Comparison of ENCODE assay signal across 2 cellular contexts in the genomic region with DNA sequence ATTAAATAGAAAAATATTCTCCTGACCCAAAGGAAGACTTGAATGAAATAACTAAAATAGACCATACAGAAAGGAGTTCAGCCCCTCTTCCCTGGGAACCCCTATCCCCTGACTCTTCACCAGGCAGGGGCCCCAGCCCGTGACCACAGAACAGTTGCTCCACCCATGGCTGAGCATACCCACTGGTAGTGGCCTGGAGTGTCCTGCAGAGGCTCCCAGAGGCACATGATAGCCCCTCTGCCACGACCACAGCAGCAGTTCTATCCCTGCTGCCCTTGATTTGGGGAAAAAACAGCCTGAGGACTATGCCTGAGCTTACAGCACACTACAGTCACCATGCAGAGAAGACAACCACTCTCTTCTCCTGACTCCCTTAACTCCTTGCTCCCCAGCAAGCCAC.
TF ChIP-seq lines count a peak whose summit lies in the region.

No MANE protein-coding gene starts in this region.

TF ChIP-seq in Ishikawa, 13 proteins besides CTCF, POLR2A, EP300 and RAD21:
- TF ChIP-seq CEBPB (IDR thresholded peaks at IDR 0.05) (no peak), EGR1 (IDR thresholded peaks at IDR 0.05) (no peak), CREB1 (IDR thresholded peaks at IDR 0.05; ENCODE audit: low read depth) (no peak), NFIC (IDR thresholded peaks at IDR 0.05) (no peak), YY1 (IDR thresholded peaks at IDR 0.05; ENCODE audit: low read depth) (no peak), TCF12 (IDR thresholded peaks at IDR 0.05; ENCODE audit: low read depth) (no peak), FOXM1 (IDR thresholded peaks at IDR 0.05; ENCODE audit: borderline replicate concordance, low read depth) (no peak), TEAD4 (IDR thresholded peaks at IDR 0.05) (no peak), TAF1 (IDR thresholded peaks at IDR 0.05; ENCODE audit: low read depth) (no peak), ZBTB7A (IDR thresholded peaks at IDR 0.05; ENCODE audit: low read depth) (no peak)
- TF ChIP-seq, protein P1, sequence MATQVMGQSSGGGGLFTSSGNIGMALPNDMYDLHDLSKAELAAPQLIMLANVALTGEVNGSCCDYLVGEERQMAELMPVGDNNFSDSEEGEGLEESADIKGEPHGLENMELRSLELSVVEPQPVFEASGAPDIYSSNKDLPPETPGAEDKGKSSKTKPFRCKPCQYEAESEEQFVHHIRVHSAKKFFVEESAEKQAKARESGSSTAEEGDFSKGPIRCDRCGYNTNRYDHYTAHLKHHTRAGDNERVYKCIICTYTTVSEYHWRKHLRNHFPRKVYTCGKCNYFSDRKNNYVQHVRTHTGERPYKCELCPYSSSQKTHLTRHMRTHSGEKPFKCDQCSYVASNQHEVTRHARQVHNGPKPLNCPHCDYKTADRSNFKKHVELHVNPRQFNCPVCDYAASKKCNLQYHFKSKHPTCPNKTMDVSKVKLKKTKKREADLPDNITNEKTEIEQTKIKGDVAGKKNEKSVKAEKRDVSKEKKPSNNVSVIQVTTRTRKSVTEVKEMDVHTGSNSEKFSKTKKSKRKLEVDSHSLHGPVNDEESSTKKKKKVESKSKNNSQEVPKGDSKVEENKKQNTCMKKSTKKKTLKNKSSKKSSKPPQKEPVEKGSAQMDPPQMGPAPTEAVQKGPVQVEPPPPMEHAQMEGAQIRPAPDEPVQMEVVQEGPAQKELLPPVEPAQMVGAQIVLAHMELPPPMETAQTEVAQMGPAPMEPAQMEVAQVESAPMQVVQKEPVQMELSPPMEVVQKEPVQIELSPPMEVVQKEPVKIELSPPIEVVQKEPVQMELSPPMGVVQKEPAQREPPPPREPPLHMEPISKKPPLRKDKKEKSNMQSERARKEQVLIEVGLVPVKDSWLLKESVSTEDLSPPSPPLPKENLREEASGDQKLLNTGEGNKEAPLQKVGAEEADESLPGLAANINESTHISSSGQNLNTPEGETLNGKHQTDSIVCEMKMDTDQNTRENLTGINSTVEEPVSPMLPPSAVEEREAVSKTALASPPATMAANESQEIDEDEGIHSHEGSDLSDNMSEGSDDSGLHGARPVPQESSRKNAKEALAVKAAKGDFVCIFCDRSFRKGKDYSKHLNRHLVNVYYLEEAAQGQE (IDR thresholded peaks at IDR 0.05; ENCODE audit: low read depth), result no peak
- TF ChIP-seq, protein P2, sequence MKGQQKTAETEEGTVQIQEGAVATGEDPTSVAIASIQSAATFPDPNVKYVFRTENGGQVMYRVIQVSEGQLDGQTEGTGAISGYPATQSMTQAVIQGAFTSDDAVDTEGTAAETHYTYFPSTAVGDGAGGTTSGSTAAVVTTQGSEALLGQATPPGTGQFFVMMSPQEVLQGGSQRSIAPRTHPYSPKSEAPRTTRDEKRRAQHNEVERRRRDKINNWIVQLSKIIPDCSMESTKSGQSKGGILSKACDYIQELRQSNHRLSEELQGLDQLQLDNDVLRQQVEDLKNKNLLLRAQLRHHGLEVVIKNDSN (IDR thresholded peaks at IDR 0.05), result no peak
- TF ChIP-seq, protein P3, sequence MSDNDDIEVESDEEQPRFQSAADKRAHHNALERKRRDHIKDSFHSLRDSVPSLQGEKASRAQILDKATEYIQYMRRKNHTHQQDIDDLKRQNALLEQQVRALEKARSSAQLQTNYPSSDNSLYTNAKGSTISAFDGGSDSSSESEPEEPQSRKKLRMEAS (IDR thresholded peaks at IDR 0.05), result no peak
TF ChIP-seq in Ishikawa: peak in this region for 0.

TF ChIP-seq in K562, 482 proteins besides CTCF, POLR2A, EP300 and RAD21:
- TF ChIP-seq SMARCB1 (IDR thresholded peaks at IDR 0.05; ENCODE audit: insufficient read length, low read depth) (no peak), ZBTB7A (IDR thresholded peaks at IDR 0.05; ENCODE audit: borderline replicate concordance, control insufficient read depth, low read depth, low read length) (no peak), SUPT5H (IDR thresholded peaks at IDR 0.05) (no peak), POLR2AphosphoS5 (IDR thresholded peaks at IDR 0.05; ENCODE audit: control insufficient read depth, insufficient read depth, low read depth, low read length) (no peak), HNRNPL (IDR thresholded peaks at IDR 0.05; ENCODE audit: low read depth, low read length) (no peak), CXXC5 (CRISPR knock-in tag; IDR thresholded peaks at IDR 0.05) (no peak), ZFPM2 (CRISPR knock-in tag; IDR thresholded peaks at IDR 0.05) (no peak), TRIM28 (IDR thresholded peaks at IDR 0.05) (no peak), ZNF436 (CRISPR knock-in tag; IDR thresholded peaks at IDR 0.05) (no peak), HNRNPK (IDR thresholded peaks at IDR 0.05; ENCODE audit: low read depth, low read length, poor library complexity, severe bottlenecking) (no peak), CHD2 (IDR thresholded peaks at IDR 0.05; ENCODE audit: low read depth, low read length) (no peak)
- TF ChIP-seq, protein P4, sequence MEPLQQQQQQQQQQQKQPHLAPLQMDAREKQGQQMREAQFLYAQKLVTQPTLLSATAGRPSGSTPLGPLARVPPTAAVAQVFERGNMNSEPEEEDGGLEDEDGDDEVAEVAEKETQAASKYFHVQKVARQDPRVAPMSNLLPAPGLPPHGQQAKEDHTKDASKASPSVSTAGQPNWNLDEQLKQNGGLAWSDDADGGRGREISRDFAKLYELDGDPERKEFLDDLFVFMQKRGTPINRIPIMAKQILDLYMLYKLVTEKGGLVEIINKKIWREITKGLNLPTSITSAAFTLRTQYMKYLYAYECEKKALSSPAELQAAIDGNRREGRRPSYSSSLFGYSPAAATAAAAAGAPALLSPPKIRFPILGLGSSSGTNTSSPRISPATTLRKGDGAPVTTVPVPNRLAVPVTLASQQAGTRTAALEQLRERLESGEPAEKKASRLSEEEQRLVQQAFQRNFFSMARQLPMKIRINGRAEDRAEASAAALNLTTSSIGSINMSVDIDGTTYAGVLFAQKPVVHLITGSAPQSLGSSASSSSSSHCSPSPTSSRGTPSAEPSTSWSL (CRISPR knock-in tag; IDR thresholded peaks at IDR 0.05; ENCODE audit: borderline replicate concordance), result no peak
- TF ChIP-seq, protein P5, sequence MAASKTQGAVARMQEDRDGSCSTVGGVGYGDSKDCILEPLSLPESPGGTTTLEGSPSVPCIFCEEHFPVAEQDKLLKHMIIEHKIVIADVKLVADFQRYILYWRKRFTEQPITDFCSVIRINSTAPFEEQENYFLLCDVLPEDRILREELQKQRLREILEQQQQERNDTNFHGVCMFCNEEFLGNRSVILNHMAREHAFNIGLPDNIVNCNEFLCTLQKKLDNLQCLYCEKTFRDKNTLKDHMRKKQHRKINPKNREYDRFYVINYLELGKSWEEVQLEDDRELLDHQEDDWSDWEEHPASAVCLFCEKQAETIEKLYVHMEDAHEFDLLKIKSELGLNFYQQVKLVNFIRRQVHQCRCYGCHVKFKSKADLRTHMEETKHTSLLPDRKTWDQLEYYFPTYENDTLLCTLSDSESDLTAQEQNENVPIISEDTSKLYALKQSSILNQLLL (CRISPR knock-in tag; IDR thresholded peaks at IDR 0.05; ENCODE audit: borderline replicate concordance), result no peak
- TF ChIP-seq, protein P6, sequence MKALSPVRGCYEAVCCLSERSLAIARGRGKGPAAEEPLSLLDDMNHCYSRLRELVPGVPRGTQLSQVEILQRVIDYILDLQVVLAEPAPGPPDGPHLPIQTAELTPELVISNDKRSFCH (CRISPR knock-in tag; IDR thresholded peaks at IDR 0.05), result no peak
- TF ChIP-seq, protein P6 (tag; IDR thresholded peaks at IDR 0.05), result no peak
- TF ChIP-seq, protein P7, sequence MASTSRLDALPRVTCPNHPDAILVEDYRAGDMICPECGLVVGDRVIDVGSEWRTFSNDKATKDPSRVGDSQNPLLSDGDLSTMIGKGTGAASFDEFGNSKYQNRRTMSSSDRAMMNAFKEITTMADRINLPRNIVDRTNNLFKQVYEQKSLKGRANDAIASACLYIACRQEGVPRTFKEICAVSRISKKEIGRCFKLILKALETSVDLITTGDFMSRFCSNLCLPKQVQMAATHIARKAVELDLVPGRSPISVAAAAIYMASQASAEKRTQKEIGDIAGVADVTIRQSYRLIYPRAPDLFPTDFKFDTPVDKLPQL (IDR thresholded peaks at IDR 0.05; ENCODE audit: extremely low read depth, insufficient read length), result no peak
